Comparison of ENCODE assay signal across 22 cellular contexts in the genomic region with DNA sequence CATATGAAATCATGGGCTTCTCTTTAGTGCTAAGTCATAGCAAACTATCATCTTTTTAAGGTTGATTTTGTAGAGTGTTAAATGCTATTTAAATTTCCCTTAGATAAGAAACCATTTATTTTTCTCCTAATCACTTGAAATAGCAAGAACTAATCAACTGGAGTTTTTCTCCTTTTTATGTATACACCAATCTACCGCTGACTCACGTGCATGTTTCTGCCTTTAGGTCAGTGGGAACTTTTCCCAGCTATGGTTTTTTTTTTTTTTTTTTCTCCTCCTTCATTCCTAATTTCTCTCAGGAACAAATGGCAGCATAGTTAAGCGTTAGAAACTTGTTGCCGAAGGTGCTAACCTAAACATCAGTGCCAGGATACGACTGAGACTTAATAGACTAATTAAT.
DNase-seq lines count a peak whose midpoint lies in the region; ATAC-seq, FAIRE-seq and TF ChIP-seq lines count a peak whose summit lies in the region.
"Had no signal": no experiment of that assay in that cellular context is flagged by ENCODE, and none has a peak within 500 bp of the region (broad histone marks: within the 10 kb centered on the region; RNA-seq: fewer than 3 reads in every experiment).

No MANE protein-coding gene starts in this region.

- H2AK9ac ChIP-seq in IMR-90 (replicated peaks; ENCODE audit: low read depth, low read length, poor library complexity) = no peak overlapping the region

- peak overlapping the region; percentile 54 for H2BK5ac ChIP-seq in IMR-90 (ENCODE audit: low read depth, low read length, poor library complexity, severe bottlenecking)

- intact Hi-C loops in IMR-90 (cut with micrococcal nuclease) (loop anchor here (2.0 kb wide), 1 partner anchor 155 kb away; no protein-coding TSS in a partner anchor), mammary epithelial cell (cut with micrococcal nuclease) (no loop called here)

- FAIRE-seq in keratinocyte (lab: Jason Lieb, UNC) = no peak
- FAIRE-seq: K562, small intestine had no signal

- no peaks in the 10 kb centered on the region for H3K27me3 Mint-ChIP-seq in stimulated activated naive CD8-positive, alpha-beta T cell treated with anti-CD3 and anti-CD28 coated beads, Interleukin-15, amount 100 ng/mL, for 72 hours
- H3K27me3 Mint-ChIP-seq: CD4-positive, alpha-beta T cell; memory B cell had no signal

- H4K5ac ChIP-seq in IMR-90 (ENCODE audit: low read depth, low read length) = peak overlapping the region; percentile 48; the same call in 1 of the 2 replicates

- H3K9me3 Mint-ChIP-seq in stimulated activated naive CD8-positive, alpha-beta T cell treated with anti-CD3 and anti-CD28 coated beads, Interleukin-15, amount 100 ng/mL, for 72 hours = no peaks in the 10 kb centered on the region
- H3K9me3 Mint-ChIP-seq: CD4-positive, alpha-beta T cell; natural killer cell had no signal

- H3K4me1 Mint-ChIP-seq in stimulated activated naive CD8-positive, alpha-beta T cell treated with anti-CD3 and anti-CD28 coated beads, Interleukin-15, amount 100 ng/mL, for 72 hours = no peaks in the 10 kb centered on the region
- H3K4me1 Mint-ChIP-seq: memory B cell, natural killer cell had no signal

- no peak overlapping the region; the same call in 1 of the 2 replicates for H2AK5ac ChIP-seq in IMR-90 (ENCODE audit: low read depth, low read length)

- H2AFZ ChIP-seq in IMR-90 (replicated peaks; ENCODE audit: low read length, poor library complexity) (no peak overlapping the region), mammary epithelial cell (ENCODE audit: low read depth, low read length) (no peak overlapping the region), keratinocyte (ENCODE audit: control insufficient read depth, low read length) (no peak overlapping the region)

- H3K9me1 ChIP-seq in IMR-90 (ENCODE audit: insufficient read depth, low read length) = peaks cover 3% of the 10 kb centered on the region
- H3K9me1 ChIP-seq in keratinocyte (ENCODE audit: control insufficient read depth, extremely low read depth, insufficient read depth, low read length) = no peaks in the 10 kb centered on the region

- H3K27me3 ChIP-seq in AG04450 (ENCODE audit: control insufficient read depth, insufficient read depth, low read length) (no peaks in the 10 kb centered on the region), IMR-90 (ENCODE audit: control insufficient read depth, insufficient read depth, low read length) (no peaks in the 10 kb centered on the region), mammary epithelial cell (ENCODE audit: insufficient read depth, low read length) (no peaks in the 10 kb centered on the region), keratinocyte (ENCODE audit: control insufficient read depth, extremely low read depth, insufficient read depth, low read length) (no peaks in the 10 kb centered on the region), H7 (ENCODE audit: control insufficient read depth, insufficient read depth, low read length) (no peaks in the 10 kb centered on the region)
- H3K27me3 ChIP-seq: ascending aorta, suprapubic skin had no signal

- POLR2A ChIA-PET in AG04450 (lab: Yijun Ruan, JAX) = no interaction called here
- POLR2A ChIA-PET in IMR-90 (lab: Charles Lee; ENCODE audit: unreplicated experiment) = interaction anchor here (0.6 kb wide), 1 partner anchor 371 kb away, joined by 3 read pairs; no protein-coding TSS in a partner anchor

- peak overlapping the region; percentile 49; the same call in 1 of the 2 replicates for H3K4ac ChIP-seq in IMR-90 (ENCODE audit: low read depth, low read length)

- DNase-seq in AG04450 (ENCODE audit: low read depth, low spot score) (peak; percentile 4), IMR-90 (peak; percentile 69), mammary epithelial cell (peak; percentile 23), keratinocyte (ENCODE audit: low read depth, low spot score) (no peak), H7 (no peak)
- no peak for DNase-seq in stimulated activated naive CD8-positive, alpha-beta T cell treated with anti-CD3 and anti-CD28 coated beads, Interleukin-15, amount 100 ng/mL, for 72 hours
- DNase-seq: activated naive CD4-positive, alpha-beta T cell; CD4-positive, alpha-beta T cell; DMS79; hypothalamus; natural killer cell; NCI-H1930; NCI-H446 treated with DMSO at 0.1 percent for 48 hours; small intestine; stimulated activated CD8-positive, alpha-beta memory T cell treated with anti-CD3 and anti-CD28 coated beads, Interleukin-4, amount 100 ng/mL, for 48 hours had no signal

- no peaks in the 10 kb centered on the region for H4K20me1 ChIP-seq in IMR-90 (ENCODE audit: insufficient read depth, low read length)
- H4K20me1 ChIP-seq in mammary epithelial cell (ENCODE audit: insufficient read depth, low read length) = no peaks in the 10 kb centered on the region
- H4K20me1 ChIP-seq in keratinocyte (ENCODE audit: control insufficient read depth, extremely low read depth, insufficient read depth, low read length) = no peaks in the 10 kb centered on the region

- no CpG with 5 or more reads among the region's 5 CpGs for WGBS in IMR-90 (ENCODE audit: extremely low coverage in 2 of 2, insufficient read length in 1 of 2), 2 experiments
- WGBS in mammary epithelial cell (ENCODE audit: low coverage, missing lambda C conversion rate) = 12% methylated on average over 5 of the region's 5 CpGs

- H4K91ac ChIP-seq in IMR-90 (ENCODE audit: insufficient read depth, low read depth, low read length) = no peak overlapping the region; the same call in 1 of the 2 replicates

- BruUV-seq in IMR-90 (replicated peaks; lab: Mats Ljungman, UMichigan) = no TSS peak
- BruUV-seq in mammary epithelial cell (replicated peaks; lab: Mats Ljungman, UMichigan) = no TSS peak

- H3K27ac ChIP-seq in AG04450 (ENCODE audit: low read depth, low read length) = no peak overlapping the region
- H3K27ac ChIP-seq in IMR-90 (ENCODE audit: insufficient read depth, low read length) = no peak overlapping the region
- H3K27ac ChIP-seq in mammary epithelial cell (ENCODE audit: insufficient read depth, low read depth, low read length) = peak overlapping the region; percentile 34
- no peak overlapping the region for H3K27ac ChIP-seq in keratinocyte (ENCODE audit: control insufficient read depth, insufficient read depth, low read length)
- H3K27ac ChIP-seq: ascending aorta, HL-60, suprapubic skin had no signal

- in situ Hi-C loops in IMR-90 (cut with MboI; ENCODE audit: low sequenced_read_pairs) = no loop called here
- in situ Hi-C loops in mammary epithelial cell (cut with MboI; ENCODE audit: low sequenced_read_pairs in 2 of 2) = loop anchor here in 1 of 2 donors (25.0 kb wide), 1 partner anchor 153 kb away; no protein-coding TSS in a partner anchor

- H3K9ac ChIP-seq in IMR-90 (ENCODE audit: low read depth, low read length) (no peak overlapping the region), mammary epithelial cell (ENCODE audit: insufficient read depth, low read length) (no peak overlapping the region), keratinocyte (ENCODE audit: control insufficient read depth, extremely low read depth, insufficient read depth, low read length) (no peak overlapping the region)

- peak overlapping the region; percentile 85 for H2BK120ac ChIP-seq in IMR-90 (ENCODE audit: low read depth, low read length)

- H3K79me2 ChIP-seq in mammary epithelial cell (ENCODE audit: insufficient read depth, low read length) = no peaks in the 10 kb centered on the region
- no peaks in the 10 kb centered on the region for H3K79me2 ChIP-seq in keratinocyte (ENCODE audit: control insufficient read depth, insufficient read depth, low read length)

- H3K36me3 ChIP-seq in IMR-90 (ENCODE audit: control insufficient read depth, insufficient read depth, low read length) (no peaks in the 10 kb centered on the region), mammary epithelial cell (ENCODE audit: insufficient read depth, low read length) (no peaks in the 10 kb centered on the region), keratinocyte (ENCODE audit: control insufficient read depth in 2 of 2, extremely low read depth in 1 of 2, insufficient read depth in 2 of 2, low read length in 2 of 2) (no peaks in the 10 kb centered on the region), H7 (replicated peaks; ENCODE audit: control insufficient read depth, insufficient read depth, low read length) (no peaks in the 10 kb centered on the region)
- H3K36me3 ChIP-seq: ascending aorta, suprapubic skin had no signal

- no peak overlapping the region for H3K4me3 Mint-ChIP-seq in stimulated activated naive CD8-positive, alpha-beta T cell treated with anti-CD3 and anti-CD28 coated beads, Interleukin-15, amount 100 ng/mL, for 72 hours
- H3K4me3 Mint-ChIP-seq: CD4-positive, alpha-beta T cell; memory B cell; natural killer cell had no signal

- no peak overlapping the region; the same call in 1 of the 2 replicates for H3K4me3 ChIP-seq in AG04450 (ENCODE audit: low read depth, low read length)
- H3K4me3 ChIP-seq in IMR-90 (ENCODE audit: insufficient read depth, low read depth, low read length) = peak overlapping the region; percentile 39; the same call in 1 of the 2 replicates
- no peak overlapping the region for H3K4me3 ChIP-seq in mammary epithelial cell (replicated peaks in 1 of 3; ENCODE audit: insufficient read depth in 1 of 3, low read depth in 2 of 3, low read length in 3 of 3)
- H3K4me3 ChIP-seq in keratinocyte (ENCODE audit: control insufficient read depth in 2 of 3, extremely low read depth in 1 of 3, insufficient read depth in 2 of 3, low read depth in 1 of 3, low read length in 3 of 3) = no peak overlapping the region
- no peak overlapping the region for H3K4me3 ChIP-seq in H7 (ENCODE audit: insufficient read depth, low read depth, low read length)
- H3K4me3 ChIP-seq: K562, suprapubic skin had no signal

- no peak for TF ChIP-seq POLR2A in IMR-90 (IDR thresholded peaks at IDR 0.05; ENCODE audit: low read depth, low read length)

- CTCF ChIA-PET in AG04450 (lab: Charles Lee) (interaction anchor here (0.6 kb wide), 1 partner anchor 11 kb away, joined by 4 read pairs; no protein-coding TSS in a partner anchor), IMR-90 (lab: Yijun Ruan, JAX) (no interaction called here), mammary epithelial cell (lab: Charles Lee; ENCODE audit: low non-redundant PET) (no interaction called here)

- dilution Hi-C loops in IMR-90 (cut with HindIII; ENCODE audit: low sequenced_read_pairs, unreplicated experiment) (no loop called here), mammary epithelial cell (cut with HindIII; ENCODE audit: low sequenced_read_pairs) (no loop called here), keratinocyte (cut with MboI; ENCODE audit: extremely low pct_ligation_motif_present, low sequenced_read_pairs) (no loop called here)

- H2BK20ac ChIP-seq in IMR-90 (ENCODE audit: low read depth, low read length) = peak overlapping the region; percentile 79

- H3K27ac Mint-ChIP-seq in stimulated activated naive CD8-positive, alpha-beta T cell treated with anti-CD3 and anti-CD28 coated beads, Interleukin-15, amount 100 ng/mL, for 72 hours = no peak overlapping the region
- H3K27ac Mint-ChIP-seq: CD4-positive, alpha-beta T cell; memory B cell; natural killer cell had no signal

- H3K9me3 ChIP-seq in AG04450 (ENCODE audit: control insufficient read depth, insufficient read depth, low read length) (no peaks in the 10 kb centered on the region), IMR-90 (ENCODE audit: control insufficient read depth, insufficient read depth, low read length) (no peaks in the 10 kb centered on the region), mammary epithelial cell (replicated peaks; ENCODE audit: insufficient read depth, low read length) (no peaks in the 10 kb centered on the region), keratinocyte (ENCODE audit: control insufficient read depth, low read depth, low read length) (no peaks in the 10 kb centered on the region)
- H3K9me3 ChIP-seq: ascending aorta, suprapubic skin had no signal

- no peak overlapping the region for H3K23ac ChIP-seq in IMR-90 (ENCODE audit: low read depth, low read length)

- peak overlapping the region; percentile 98 for H3K4me2 ChIP-seq in IMR-90 (ENCODE audit: low read depth, low read length)
- H3K4me2 ChIP-seq in mammary epithelial cell (ENCODE audit: insufficient read depth, low read depth, low read length) = peak overlapping the region; percentile 67
- peak overlapping the region; percentile 43 for H3K4me2 ChIP-seq in keratinocyte (ENCODE audit: control insufficient read depth, extremely low read depth, insufficient read depth, low read depth, low read length)

- no peak for TF ChIP-seq RAD21 in IMR-90 (IDR thresholded peaks at IDR 0.05; ENCODE audit: low read length)

- 0 out of 4 replicates have a peak, but pooled peaks cover 0 to 3% of the 10 kb centered on the region in 2 experiments for H3K79me1 ChIP-seq in IMR-90 (ENCODE audit: low read depth in 1 of 2, low read length in 2 of 2)

- H3K4me1 ChIP-seq in IMR-90 (ENCODE audit: control insufficient read depth, insufficient read depth, low read length) (peaks cover 5% of the 10 kb centered on the region), mammary epithelial cell (ENCODE audit: insufficient read depth, low read length) (peaks cover 17% of the 10 kb centered on the region), keratinocyte (ENCODE audit: control insufficient read depth, extremely low read depth, insufficient read depth, low read length) (peaks cover 13% of the 10 kb centered on the region)
- H3K4me1 ChIP-seq: suprapubic skin had no signal

- no peak for TF ChIP-seq CTCF in AG04450 (IDR thresholded peaks at IDR 0.05; ENCODE audit: low read depth, low read length)
- no peak for TF ChIP-seq CTCF in IMR-90 (conservative IDR thresholded peaks at IDR 0.05; ENCODE audit: low read depth, low read length)
- no peak for TF ChIP-seq CTCF in mammary epithelial cell (conservative IDR thresholded peaks at IDR 0.05 in 1 of 2, IDR thresholded peaks at IDR 0.05 in 1 of 2; ENCODE audit: extremely low read depth in 1 of 2, insufficient read depth in 1 of 2, low read depth in 1 of 2, low read length in 2 of 2)
- no peak for TF ChIP-seq CTCF in keratinocyte (optimal IDR thresholded peaks at IDR 0.05 in 1 of 3, IDR thresholded peaks at IDR 0.05 in 1 of 3, conservative IDR thresholded peaks at IDR 0.05 in 1 of 3; ENCODE audit: extremely low read depth in 1 of 3, insufficient read depth in 2 of 3, low read length in 3 of 3)

- ATAC-seq in IMR-90 (ENCODE audit: low read depth) (peak; percentile 72), GM19463 (IDR thresholded peaks at IDR 0.05; ENCODE audit: unreplicated experiment) (no peak), HG03175 (IDR thresholded peaks at IDR 0.05; ENCODE audit: unreplicated experiment) (no peak)
- no peak for ATAC-seq in stimulated activated naive CD8-positive, alpha-beta T cell treated with anti-CD3 and anti-CD28 coated beads, Interleukin-15, amount 100 ng/mL, for 72 hours
- ATAC-seq: K562, natural killer cell had no signal

- peak overlapping the region in 1 of 2 experiments; percentile 48; a peak in 1 of 4 replicates for H4K8ac ChIP-seq in IMR-90 (ENCODE audit: low read depth in 2 of 2, low read length in 2 of 2)

- peak overlapping the region; percentile 60; the same call in 1 of the 3 replicates for H2BK15ac ChIP-seq in IMR-90 (ENCODE audit: low read depth, low read length)

- peak overlapping the region; percentile 68; the same call in 1 of the 2 replicates for H3K18ac ChIP-seq in IMR-90 (ENCODE audit: low read depth, low read length)

- peak overlapping the region; percentile 39; the same call in 1 of the 2 replicates for H3K56ac ChIP-seq in IMR-90 (ENCODE audit: extremely low read depth, insufficient read depth, low read length)

- H3K14ac ChIP-seq in IMR-90 (replicated peaks; ENCODE audit: low read depth, low read length) = peak overlapping the region; percentile 43; the same call in 1 of the 2 replicates

Comparison
In these comparisons a context has a peak if more than half of its experiments do, and no peak if none do; other contexts are left out.
1. DNase-seq: peak in AG04450 (single experiment), IMR-90 (single experiment) and mammary epithelial cell (single experiment); none in keratinocyte (single experiment), H7 (single experiment) and stimulated activated naive CD8-positive, alpha-beta T cell treated with anti-CD3 and anti-CD28 coated beads, Interleukin-15, amount 100 ng/mL, for 72 hours (0 of 2).
2. H3K4me2 ChIP-seq: peak in every context shown above with its lines; median percentile 98 in IMR-90; 67 in mammary epithelial cell; 43 in keratinocyte.